Comparison of ENCODE assay signal across 20 cellular contexts in the genomic region with DNA sequence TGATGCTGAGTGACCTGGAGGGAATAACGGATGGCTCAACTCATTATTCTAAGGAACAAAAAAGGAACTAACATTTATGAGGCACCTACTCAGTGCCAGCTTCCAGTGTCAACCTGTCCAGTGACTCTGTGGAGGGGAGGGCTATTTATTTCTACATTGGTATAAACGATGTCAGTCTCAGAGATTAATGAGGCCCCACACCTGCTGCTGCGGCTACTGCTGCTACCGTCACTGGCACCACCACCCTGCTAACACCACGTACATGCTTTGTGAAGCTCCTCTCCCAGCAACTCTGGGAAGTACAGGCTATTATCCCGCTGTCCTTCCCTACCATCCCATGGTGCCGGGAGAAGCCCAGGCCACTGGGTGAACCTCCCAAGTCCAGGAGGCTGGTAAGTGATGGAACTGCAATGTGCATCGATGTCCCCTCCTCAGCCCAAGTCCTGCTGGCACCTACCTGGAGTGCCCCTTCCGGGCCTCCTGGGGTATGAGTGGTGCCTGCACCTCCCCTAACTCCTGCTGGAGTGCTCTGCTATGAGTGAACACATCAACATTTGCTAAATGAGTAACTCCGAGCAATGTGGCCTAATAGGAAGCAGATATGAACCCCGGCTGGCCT.
"Had no signal": no experiment of that assay in that cellular context is flagged by ENCODE, and none has a peak within 500 bp of the region (broad histone marks: within the 10 kb centered on the region; RNA-seq: fewer than 3 reads in every experiment).

No MANE protein-coding gene starts in this region.

- H3K4me3 ChIP-seq: body of pancreas, esophagus squamous epithelium, lung, prostate gland, right lobe of liver, SK-N-MC, smooth muscle cell, testis, upper lobe of right lung had no signal

- H3K4me1 ChIP-seq: body of pancreas, prostate gland, right lobe of liver, testis had no signal

- H3K27me3 ChIP-seq: body of pancreas, esophagus squamous epithelium, neutrophil, right lobe of liver, testis, upper lobe of right lung had no signal

- H3K27ac ChIP-seq: body of pancreas, esophagus squamous epithelium, neutrophil, prostate gland, right lobe of liver, SK-N-MC, testis, upper lobe of right lung had no signal

- H3K9me3 ChIP-seq: body of pancreas, esophagus squamous epithelium, neutrophil, prostate gland, right lobe of liver, testis, upper lobe of right lung had no signal

- DNase-seq: activated gamma-delta T cell; activated naive CD8-positive, alpha-beta T cell treated with anti-CD3 and anti-CD28 coated beads for 36 hours; activated T-cell treated with anti-CD3 and anti-CD28 coated beads, Interleukin-2, amount 50 U/mL, for 24 hours; amygdala; body of pancreas; central memory CD4-positive, alpha-beta T cell; cortex of kidney; effector CD8-positive, alpha-beta T cell; esophagus squamous epithelium; left cardiac atrium; midbrain; stimulated activated naive CD8-positive, alpha-beta T cell treated with anti-CD3 and anti-CD28 coated beads, Interleukin-15, amount 100 ng/mL, for 72 hours; upper lobe of right lung had no signal

- ATAC-seq: body of pancreas; left cardiac atrium; right lobe of liver; stimulated activated naive CD8-positive, alpha-beta T cell treated with anti-CD3 and anti-CD28 coated beads, Interleukin-15, amount 100 ng/mL, for 72 hours; upper lobe of right lung had no signal

- H3K36me3 ChIP-seq: esophagus squamous epithelium, neutrophil, prostate gland, right lobe of liver, upper lobe of right lung had no signal
